24 cellular contexts compared by ENCODE assay signal in genomic region chr16:58589311-58589890, GRCh38. TPM values are rescaled to one million over a fixed set of nuclear protein-coding genes. Genes with fewer than 3 reads are reported as not detected.
DNase-seq lines count a peak whose midpoint lies in the region; ATAC-seq, FAIRE-seq and TF ChIP-seq lines count a peak whose summit lies in the region.
"Had no signal": no experiment of that assay in that cellular context is flagged by ENCODE, and none has a peak within 500 bp of the region (broad histone marks: within the 10 kb centered on the region; RNA-seq: fewer than 3 reads in every experiment).

No MANE protein-coding gene starts in this region.

- no peaks in the 10 kb centered on the region for H3K9me3 ChIP-seq in HepG2 (ENCODE audit: low read length)
- H3K9me3 ChIP-seq in right lobe of liver: no peaks in the 10 kb centered on the region
- H3K9me3 ChIP-seq in SK-N-SH: no peaks in the 10 kb centered on the region
- H3K9me3 ChIP-seq: gastroesophageal sphincter, pancreas, testis had no signal

- H3K27me3 ChIP-seq in HepG2 (ENCODE audit: control insufficient read depth in 1 of 2, insufficient read depth in 2 of 2, low read length in 2 of 2) (no peaks in the 10 kb centered on the region), right lobe of liver (no peaks in the 10 kb centered on the region), SK-N-SH (ENCODE audit: insufficient read depth) (no peaks in the 10 kb centered on the region)
- H3K27me3 ChIP-seq: gastroesophageal sphincter, pancreas, testis had no signal

- no TSS peak for BruUV-seq in HepG2 (replicated peaks; lab: Mats Ljungman, UMichigan)

- H4K20me1 ChIP-seq in HepG2 (ENCODE audit: insufficient read depth, low read length): no peaks in the 10 kb centered on the region; the same call in 1 of the 2 replicates
- H4K20me1 ChIP-seq in SK-N-SH (ENCODE audit: insufficient read depth): peaks cover 9% of the 10 kb centered on the region

- CTCF ChIA-PET in HepG2 (lab: Yijun Ruan, JAX; ENCODE audit: low intra/inter-chr PET ratio, low total read pairs) (no interaction called here), SK-N-SH (lab: Yijun Ruan, JAX) (interaction anchor here (1.3 to 1.8 kb wide), 2 partner anchors 72 to 77 kb away, joined by 3 to 7 read pairs; no protein-coding TSS in a partner anchor)

- H3K4me1 Mint-ChIP-seq in activated T-helper 1 cell treated with anti-CD3 and anti-CD28 coated beads, Interleukin-12 subunit alpha, Interleukin-12 subunit beta, Interleukin-2, Interleukin-4 antibody, amounts not matched to agents 30 ng/mL and 10 ng/mL and 1 ng/mL, durations not matched to agents 14 hours and 24 hours and 36 hours (ENCODE audit: low read depth): peaks cover 15% of the 10 kb centered on the region
- H3K4me1 Mint-ChIP-seq in memory B cell: peaks cover 12% of the 10 kb centered on the region

- H3K79me2 ChIP-seq in HepG2 (ENCODE audit: insufficient read depth, low read length) (peaks cover 9% of the 10 kb centered on the region), SK-N-SH (ENCODE audit: insufficient read depth) (peaks cover 65% of the 10 kb centered on the region)

- ATAC-seq in HepG2: no peak
- ATAC-seq in right lobe of liver: no peak
- ATAC-seq in memory B cell (ENCODE audit: low read depth): no peak
- no peak for ATAC-seq in HG03378 (IDR thresholded peaks at IDR 0.05; ENCODE audit: unreplicated experiment)
- ATAC-seq: gastroesophageal sphincter, pancreas, PC-3, sciatic nerve had no signal

- no peak for DNase-seq in HepG2 (ENCODE audit: low spot score)
- no peak for DNase-seq in right lobe of liver
- no peak for DNase-seq in activated T-helper 1 cell treated with anti-CD3 and anti-CD28 coated beads, Interleukin-12 subunit alpha, Interleukin-12 subunit beta, Interleukin-2, Interleukin-4 antibody, amounts not matched to agents 30 ng/mL and 10 ng/mL and 1 ng/mL, durations not matched to agents 14 hours and 24 hours and 36 hours (ENCODE audit: low spot score)
- no peak for DNase-seq in memory B cell (ENCODE audit: low spot score in 2 of 2)
- no peak for DNase-seq in SK-N-SH
- no peak for DNase-seq in SK-N-DZ (ENCODE audit: low spot score)
- no peak for DNase-seq in coronary artery (ENCODE audit: low spot score)
- DNase-seq: activated effector memory CD4-positive, alpha-beta T cell treated with anti-CD3 and anti-CD28 coated beads, Interleukin-2, amount 50 U/mL, for 16 hours; amygdala; DMS79 treated with DMSO at 0.1 percent for 48 hours; GOT3; KBM-7; NCI-H187 treated with DMSO at 0.1 percent for 48 hours; NCI-H2227 treated with DMSO at 0.1 percent for 48 hours; pancreas; PC-3; SHP77 treated with DMSO at 0.1 percent for 48 hours; testis had no signal

- peaks cover 31% of the 10 kb centered on the region for H3F3A ChIP-seq in SK-N-SH (replicated peaks; ENCODE audit: insufficient read depth)

- in situ Hi-C loops in HepG2 (cut with HindIII; ENCODE audit: extremely low pct_ligation_motif_present, low pct_unique_long_range_greater_than_20kb): no loop called here

- H3K9me3 Mint-ChIP-seq in activated T-helper 1 cell treated with anti-CD3 and anti-CD28 coated beads, Interleukin-12 subunit alpha, Interleukin-12 subunit beta, Interleukin-2, Interleukin-4 antibody, amounts not matched to agents 30 ng/mL and 10 ng/mL and 1 ng/mL, durations not matched to agents 14 hours and 24 hours and 36 hours: no peaks in the 10 kb centered on the region
- H3K9me3 Mint-ChIP-seq in memory B cell: no peaks in the 10 kb centered on the region
- H3K9me3 Mint-ChIP-seq: T-helper 1 cell treated with Interleukin-12 subunit alpha and Interleukin-12 subunit beta and Interleukin-4 antibody, amounts not matched to agents 30 μg/mL and 1 μg/mL, for 36 hours had no signal

- H3K4me1 ChIP-seq in HepG2 (ENCODE audit: insufficient read depth, low read length) (peaks cover 20% of the 10 kb centered on the region), right lobe of liver (peaks cover 0 to 26% (median 7%) of the 10 kb centered on the region in 4 donors), SK-N-SH (ENCODE audit: control insufficient read depth in 1 of 2, insufficient read depth in 2 of 2, low read depth in 1 of 2, low read length in 1 of 2) (no peaks in the 10 kb centered on the region)
- H3K4me1 ChIP-seq: pancreas, testis had no signal

- TF ChIP-seq RAD21 in HepG2 (CRISPR knock-in tag; IDR thresholded peaks at IDR 0.05) (no peak), SK-N-SH (IDR thresholded peaks at IDR 0.05; ENCODE audit: low read length) (no peak)

- H3K27ac ChIP-seq in HepG2 (ENCODE audit: extremely low read length, insufficient read depth, low read length) (no peak overlapping the region), right lobe of liver (no peak overlapping the region), SK-N-SH (ENCODE audit: low read depth in 2 of 2, low read length in 1 of 2) (no peak overlapping the region), coronary artery (no peak overlapping the region)
- H3K27ac ChIP-seq: epithelial cell of prostate, gastroesophageal sphincter, pancreas, testis, VCaP had no signal

- H3K4me3 Mint-ChIP-seq in activated T-helper 1 cell treated with anti-CD3 and anti-CD28 coated beads, Interleukin-12 subunit alpha, Interleukin-12 subunit beta, Interleukin-2, Interleukin-4 antibody, amounts not matched to agents 30 ng/mL and 10 ng/mL and 1 ng/mL, durations not matched to agents 14 hours and 24 hours and 36 hours: no peak overlapping the region
- H3K4me3 Mint-ChIP-seq in memory B cell: no peak overlapping the region
- H3K4me3 Mint-ChIP-seq: T-helper 1 cell treated with Interleukin-12 subunit alpha and Interleukin-12 subunit beta and Interleukin-4 antibody, amounts not matched to agents 30 μg/mL and 1 μg/mL, for 36 hours had no signal

- no peaks in the 10 kb centered on the region for H3K9me2 ChIP-seq in SK-N-SH

- no peaks in the 10 kb centered on the region for H3K27me3 Mint-ChIP-seq in activated T-helper 1 cell treated with anti-CD3 and anti-CD28 coated beads, Interleukin-12 subunit alpha, Interleukin-12 subunit beta, Interleukin-2, Interleukin-4 antibody, amounts not matched to agents 30 ng/mL and 10 ng/mL and 1 ng/mL, durations not matched to agents 14 hours and 24 hours and 36 hours (ENCODE audit: insufficient read depth)
- H3K27me3 Mint-ChIP-seq in memory B cell: no peaks in the 10 kb centered on the region

- H3K36me3 ChIP-seq in HepG2 (replicated peaks in 1 of 2; ENCODE audit: control insufficient read depth in 1 of 2, insufficient read depth in 2 of 2, low read length in 2 of 2) (peaks cover 18 to 87% of the 10 kb centered on the region in 2 experiments), right lobe of liver (peaks cover 0 to 55% (median 26%) of the 10 kb centered on the region in 4 donors), SK-N-SH (replicated peaks in 1 of 2; ENCODE audit: control insufficient read depth in 1 of 2, insufficient read depth in 2 of 2, low read length in 1 of 2) (peaks cover 55 to 85% of the 10 kb centered on the region in 2 experiments)

- intact Hi-C loops in HepG2 (cut with micrococcal nuclease; ENCODE audit: unreplicated experiment): no loop called here
- intact Hi-C loops in right lobe of liver (cut with DNase I): no loop called here
- intact Hi-C loops in activated T-helper 1 cell treated with anti-CD3 and anti-CD28 coated beads, Interleukin-12 subunit alpha, Interleukin-12 subunit beta, Interleukin-2, Interleukin-4 antibody, amounts not matched to agents 30 ng/mL and 10 ng/mL and 1 ng/mL, durations not matched to agents 14 hours and 24 hours and 36 hours (cut with micrococcal nuclease): no loop called here

- TF ChIP-seq POLR2A in HepG2 (IDR thresholded peaks at IDR 0.05; ENCODE audit: insufficient read depth in 1 of 2, low read depth in 2 of 2, low read length in 2 of 2) (no peak), right lobe of liver (IDR thresholded peaks at IDR 0.05) (no peak)

- POLR2A ChIA-PET in HepG2 (lab: Yijun Ruan, JAX) (no interaction called here), SK-N-SH (lab: Yijun Ruan, JAX) (interaction anchor here (0.8 kb wide), 1 partner anchor 13 kb away, joined by 3 read pairs; no protein-coding TSS in a partner anchor)

- H2AFZ ChIP-seq in HepG2 (ENCODE audit: low read length) (no peak overlapping the region), SK-N-SH (ENCODE audit: low read depth) (no peak overlapping the region)

- H3K27ac Mint-ChIP-seq in activated T-helper 1 cell treated with anti-CD3 and anti-CD28 coated beads, Interleukin-12 subunit alpha, Interleukin-12 subunit beta, Interleukin-2, Interleukin-4 antibody, amounts not matched to agents 30 ng/mL and 10 ng/mL and 1 ng/mL, durations not matched to agents 14 hours and 24 hours and 36 hours: peak overlapping the region; percentile 18
- peak overlapping the region; percentile 36 for H3K27ac Mint-ChIP-seq in memory B cell
- H3K27ac Mint-ChIP-seq: T-helper 1 cell treated with Interleukin-12 subunit alpha and Interleukin-12 subunit beta and Interleukin-4 antibody, amounts not matched to agents 30 μg/mL and 1 μg/mL, for 36 hours had no signal

- no peak for TF ChIP-seq CTCF in HepG2 (CRISPR knock-in tag; IDR thresholded peaks at IDR 0.05)
- no peak for TF ChIP-seq CTCF in right lobe of liver (IDR thresholded peaks at IDR 0.05)
- no peak for TF ChIP-seq CTCF in SK-N-SH (IDR thresholded peaks at IDR 0.05)
- TF ChIP-seq CTCF in coronary artery (IDR thresholded peaks at IDR 0.05): no peak

- peaks cover 51% of the 10 kb centered on the region for H3K36me3 Mint-ChIP-seq in activated T-helper 1 cell treated with anti-CD3 and anti-CD28 coated beads, Interleukin-12 subunit alpha, Interleukin-12 subunit beta, Interleukin-2, Interleukin-4 antibody, amounts not matched to agents 30 ng/mL and 10 ng/mL and 1 ng/mL, durations not matched to agents 14 hours and 24 hours and 36 hours (ENCODE audit: low read depth)
- H3K36me3 Mint-ChIP-seq in memory B cell: peaks cover 25% of the 10 kb centered on the region

- no peak for TF ChIP-seq EP300 in HepG2 (IDR thresholded peaks at IDR 0.05; ENCODE audit: low read depth in 2 of 2, low read length in 2 of 2)
- TF ChIP-seq EP300 in HepG2 (CRISPR knock-in tag; IDR thresholded peaks at IDR 0.05; ENCODE audit: borderline replicate concordance): no peak
- no peak for TF ChIP-seq EP300 in SK-N-SH (IDR thresholded peaks at IDR 0.05; ENCODE audit: borderline replicate concordance in 1 of 2, low read depth in 1 of 2, low read length in 1 of 2)

- H3K4me2 ChIP-seq in HepG2 (ENCODE audit: low read depth, low read length) (no peak overlapping the region), SK-N-SH (no peak overlapping the region)

- H3K9ac ChIP-seq in HepG2 (ENCODE audit: insufficient read depth, low read depth, low read length) (no peak overlapping the region), SK-N-SH (no peak overlapping the region)

- WGBS in HepG2 (ENCODE audit: low lambda C conversion rate): 95% methylated on average over 10 of the region's 10 CpGs
- 56% methylated on average over 10 of the region's 10 CpGs for WGBS in right lobe of liver (ENCODE audit: insufficient coverage, low coverage, low lambda C conversion rate, missing lambda C conversion rate)
- 92% methylated on average over 10 of the region's 10 CpGs for WGBS in SK-N-SH (ENCODE audit: low lambda C conversion rate)

- H3K4me3 ChIP-seq in HepG2 (replicated peaks in 1 of 3; ENCODE audit: insufficient read depth in 1 of 3, low read depth in 2 of 3, low read length in 3 of 3) (no peak overlapping the region), right lobe of liver (no peak overlapping the region), SK-N-SH (ENCODE audit: low read depth in 2 of 2, low read length in 1 of 2) (no peak overlapping the region), coronary artery (no peak overlapping the region)
- H3K4me3 ChIP-seq: gastroesophageal sphincter, pancreas, testis had no signal

- no peak for FAIRE-seq in HepG2 (lab: Jason Lieb, UNC)
- FAIRE-seq: pancreas had no signal

RNA-seq across cellular contexts. Expression of gene CNOT1, which starts 40.2 kb away (rescaled TPM):
- 188 and 399 TPM in 2 replicates for total RNA-seq in HepG2 (2016; rRNA removed; fragmentation: Illumina TruSeq; extraction: Trizol)
- total RNA-seq in HepG2 (2016; cell fraction: cytosol; rRNA removed; fragmentation: Illumina TruSeq; extraction: Trizol; ENCODE audit: low read depth): 51.8 and 55.4 TPM in 2 replicates
- 188 and 419 TPM in 2 replicates for total RNA-seq in HepG2 (2016; cell fraction: insoluble cytoplasmic fraction; rRNA removed; fragmentation: Illumina TruSeq; extraction: Trizol)
- 139 and 146 TPM in 2 replicates for total RNA-seq in HepG2 (2016; cell fraction: membrane; rRNA removed; fragmentation: Illumina TruSeq; extraction: Trizol)
- 205 and 251 TPM in 2 replicates for total RNA-seq in HepG2 (2016; cell fraction: nucleus; rRNA removed; fragmentation: Illumina TruSeq; extraction: Trizol)
- polyA plus RNA-seq in HepG2 (2011; rRNA removed): 232 and 248 TPM in 2 replicates
- 187 and 226 TPM in 2 replicates for polyA plus RNA-seq in HepG2 (2011; cell fraction: cytosol; rRNA removed)
- polyA plus RNA-seq in HepG2 (2011; cell fraction: nucleus; rRNA removed): 193 and 225 TPM in 2 replicates
- 169 and 183 TPM in 2 replicates for polyA plus RNA-seq in HepG2 (2012)
- polyA plus RNA-seq in HepG2 (2016; cell fraction: cytosol; fragmentation: Illumina TruSeq; extraction: Trizol; ENCODE audit: low read depth): 35.0 and 38.2 TPM in 2 replicates
- 373 and 400 TPM in 2 replicates for polyA plus RNA-seq in HepG2 (2016; cell fraction: insoluble cytoplasmic fraction; fragmentation: Illumina TruSeq; extraction: Trizol; ENCODE audit: low read depth)
- polyA plus RNA-seq in HepG2 (2016; cell fraction: membrane; fragmentation: Illumina TruSeq; extraction: Trizol; ENCODE audit: low read depth): 61.4 and 81.8 TPM in 2 replicates
- polyA plus RNA-seq in HepG2 (2016; cell fraction: nucleus; fragmentation: Illumina TruSeq; extraction: Trizol; ENCODE audit: insufficient read depth, low read depth): 268 and 286 TPM in 2 replicates
- 953 and 1,029 TPM in 2 replicates for polyA minus RNA-seq in HepG2 (2011; rRNA and poly(A)+ RNA removed; ENCODE audit: low replicate concordance)
- polyA minus RNA-seq in HepG2 (2011; cell fraction: cytosol; rRNA and poly(A)+ RNA removed): 281 and 285 TPM in 2 replicates
- 378 and 429 TPM in 2 replicates for polyA minus RNA-seq in HepG2 (2011; cell fraction: nucleus; rRNA and poly(A)+ RNA removed)
- 10 to 100 TPM; 53.8 to 74.9 (median 65.5) TPM for total RNA-seq in right lobe of liver
- total RNA-seq in activated T-helper 1 cell treated with anti-CD3 and anti-CD28 coated beads, Interleukin-12 subunit alpha, Interleukin-12 subunit beta, Interleukin-2, Interleukin-4 antibody, amounts not matched to agents 30 ng/mL and 10 ng/mL and 1 ng/mL, durations not matched to agents 14 hours and 24 hours and 36 hours: 270 and 272 TPM in 2 replicates
- 77.8 and 90.3 TPM in 2 replicates for polyA plus RNA-seq in SK-N-SH (2012; rRNA removed)
- 50.2 and 67.3 TPM in 2 replicates for polyA plus RNA-seq in SK-N-SH (2012; cell fraction: cytosol; rRNA removed)
- 71.2 and 172 TPM in 2 replicates for polyA plus RNA-seq in SK-N-SH (2012; cell fraction: nucleus; rRNA removed)
- 107 and 121 TPM in 2 replicates for polyA plus RNA-seq in SK-N-DZ (2014; cell fraction: cytosol; rRNA removed)
- polyA plus RNA-seq in SK-N-DZ (2014; cell fraction: nucleus; rRNA removed): 61.5 and 105 TPM in 2 replicates
